29 cellular contexts compared by ENCODE assay signal in the genomic region with DNA sequence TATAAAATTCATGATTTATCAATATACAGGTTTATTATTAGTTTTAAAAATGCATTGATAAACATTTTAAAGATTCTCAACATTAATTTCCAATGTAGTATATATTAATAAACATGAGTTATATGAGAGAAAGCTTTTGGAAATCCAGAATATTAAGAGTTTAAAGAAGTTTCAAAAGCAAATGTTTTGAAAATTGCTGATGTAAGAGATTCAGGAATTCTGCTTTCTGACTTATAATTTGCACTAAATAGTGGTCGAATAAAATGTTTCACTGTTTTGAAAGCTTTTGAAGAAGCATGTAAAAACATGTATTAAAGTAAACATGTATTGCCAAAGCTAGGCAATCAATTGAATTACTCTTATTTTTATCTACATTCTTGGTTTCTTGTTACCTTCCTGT.
"Had no signal": no experiment of that assay in that cellular context is flagged by ENCODE, and none has a peak within 500 bp of the region (broad histone marks: within the 10 kb centered on the region; RNA-seq: fewer than 3 reads in every experiment).

No MANE protein-coding gene starts in this region.

- H3K9me3 ChIP-seq: colonic mucosa, esophagus squamous epithelium, gastroesophageal sphincter, lower lobe of right lung, mucosa of descending colon had no signal

- DNase-seq: colonic mucosa; cortex of kidney; effector CD8-positive, alpha-beta T cell; effector memory CD8-positive, alpha-beta T cell; endodermal cell; erythroblast; esophagus squamous epithelium; foreskin fibroblast; foreskin melanocyte; glutamatergic neuron; head of caudate nucleus; heart right ventricle; hippocampal formation; left cardiac atrium; left lung; left ventricle myocardium superior; lower lobe of right lung; mesenchymal stem cell; mucosa of descending colon; naive B cell; naive thymus-derived CD8-positive, alpha-beta T cell had no signal

- H3K4me1 Mint-ChIP-seq: endodermal cell; mesothelial cell of epicardium; naive B cell; naive thymus-derived CD8-positive, alpha-beta T cell had no signal

- H3K27me3 Mint-ChIP-seq: dendritic cell treated with granulocyte-macrophage colony-stimulating factor and Interleukin-4, amounts not matched to agents 40 ng/mL and 50 ng/mL, for 4 days; effector memory CD8-positive, alpha-beta T cell; naive B cell; naive thymus-derived CD8-positive, alpha-beta T cell had no signal

- H3K4me3 Mint-ChIP-seq: dendritic cell treated with granulocyte-macrophage colony-stimulating factor and Interleukin-4, amounts not matched to agents 40 ng/mL and 50 ng/mL, for 4 days; effector memory CD8-positive, alpha-beta T cell; endodermal cell; mesothelial cell of epicardium; naive B cell; naive thymus-derived CD8-positive, alpha-beta T cell had no signal

- H3K27ac ChIP-seq: colonic mucosa, epithelial cell of prostate, esophagus squamous epithelium, gastroesophageal sphincter, heart right ventricle, left lung, lower lobe of right lung had no signal

- H3K36me3 Mint-ChIP-seq: mesothelial cell of epicardium, naive B cell had no signal

- H3K9me3 Mint-ChIP-seq: effector memory CD8-positive, alpha-beta T cell had no signal

- H3K4me3 ChIP-seq: colonic mucosa, esophagus squamous epithelium, gastroesophageal sphincter, heart right ventricle, left lung, lower lobe of right lung, mucosa of descending colon had no signal

- H3K27me3 ChIP-seq: colonic mucosa, gastroesophageal sphincter, heart right ventricle, left lung had no signal

- FAIRE-seq: endometrium, islet of Langerhans, keratinocyte had no signal

- H3K36me3 ChIP-seq: colonic mucosa, esophagus squamous epithelium, gastroesophageal sphincter, heart right ventricle, left lung, lower lobe of right lung had no signal

- H3K4me1 ChIP-seq: colonic mucosa, esophagus squamous epithelium, gastroesophageal sphincter, heart right ventricle, left lung, lower lobe of right lung had no signal

- H3K27ac Mint-ChIP-seq: dendritic cell treated with granulocyte-macrophage colony-stimulating factor and Interleukin-4, amounts not matched to agents 40 ng/mL and 50 ng/mL, for 4 days; effector memory CD8-positive, alpha-beta T cell; endodermal cell; mesothelial cell of epicardium; naive B cell; naive thymus-derived CD8-positive, alpha-beta T cell had no signal

- ATAC-seq: effector memory CD8-positive, alpha-beta T cell; esophagus mucosa; gastroesophageal sphincter; heart right ventricle; left cardiac atrium; left lung; left ventricle myocardium superior; lower lobe of right lung; mucosa of descending colon; naive thymus-derived CD8-positive, alpha-beta T cell had no signal
